1 cellular context compared by ENCODE assay signal in genomic region chr12:53064613-53065415, GRCh38.
TF ChIP-seq lines count a peak whose summit lies in the region.

No MANE protein-coding gene starts in this region.

TF ChIP-seq in HepG2, 621 proteins besides CTCF, POLR2A, EP300 and RAD21:
- TF ChIP-seq SOX5 (CRISPR knock-in tag; IDR thresholded peaks at IDR 0.05; ENCODE audit: borderline replicate concordance): no peak
- TF ChIP-seq AGO2 (optimal IDR thresholded peaks at IDR 0.05; ENCODE audit: low read depth, low read length): peak; percentile 14
